In the genomic region with DNA sequence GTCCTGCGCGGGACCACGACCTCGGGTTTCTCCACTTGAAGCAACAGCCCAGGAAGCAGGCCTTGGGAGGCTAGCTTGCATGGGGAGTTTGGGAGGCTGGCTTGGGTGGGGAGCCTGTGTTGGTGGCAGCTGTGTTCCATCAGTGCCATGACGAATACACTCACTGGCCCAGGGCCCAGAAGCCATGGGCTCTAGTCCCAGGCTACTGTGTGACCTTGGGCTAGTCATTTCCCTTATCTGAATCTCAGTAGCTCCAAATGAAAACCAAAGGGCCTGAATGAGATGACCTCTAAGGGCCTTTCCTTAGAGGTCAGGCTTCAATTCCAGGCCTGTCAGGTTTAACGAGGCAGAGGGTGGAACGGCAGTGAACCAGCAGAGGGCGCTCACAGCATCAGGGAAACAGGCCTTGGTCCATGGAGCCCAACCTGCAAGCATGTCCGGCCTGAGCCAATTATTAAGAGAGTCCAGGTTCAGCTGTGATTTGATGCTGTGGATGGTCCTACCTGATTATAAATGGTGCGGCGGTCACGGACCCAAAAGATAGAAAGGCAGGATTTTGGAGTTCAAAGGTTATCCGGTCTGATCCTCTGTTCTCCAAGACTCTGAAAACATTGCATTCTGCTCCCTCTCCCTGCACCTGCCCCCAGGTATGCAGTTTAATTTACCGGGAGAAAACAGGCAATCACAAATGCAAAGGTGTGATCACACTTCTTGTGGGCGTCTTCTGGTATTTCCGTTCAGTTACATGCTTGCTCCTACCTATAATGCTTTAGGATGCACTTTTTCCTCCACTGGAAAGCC, we compare ENCODE assay signal across 2 cellular contexts.
TF ChIP-seq lines count a peak whose summit lies in the region.

No MANE protein-coding gene starts in this region.

TF ChIP-seq in GM12891, 5 proteins besides CTCF, POLR2A, EP300 and RAD21 (continued from another document):
- TF ChIP-seq POLR2AphosphoS5 (IDR thresholded peaks at IDR 0.05; ENCODE audit: low read depth, low read length) (no peak), PAX5 (IDR thresholded peaks at IDR 0.05; ENCODE audit: insufficient read depth, low read length, severe bottlenecking) (no peak), POU2F2 (IDR thresholded peaks at IDR 0.05; ENCODE audit: low read depth, low read length) (no peak), SPI1 (IDR thresholded peaks at IDR 0.05; ENCODE audit: low read depth, low read length) (no peak)

TF ChIP-seq in endothelial cell of umbilical vein, 7 proteins besides CTCF, POLR2A, EP300 and RAD21:
- no peak for TF ChIP-seq EZH2 (IDR thresholded peaks at IDR 0.05; ENCODE audit: borderline replicate concordance, low read depth, low read length, severe bottlenecking)
- TF ChIP-seq, protein P1, sequence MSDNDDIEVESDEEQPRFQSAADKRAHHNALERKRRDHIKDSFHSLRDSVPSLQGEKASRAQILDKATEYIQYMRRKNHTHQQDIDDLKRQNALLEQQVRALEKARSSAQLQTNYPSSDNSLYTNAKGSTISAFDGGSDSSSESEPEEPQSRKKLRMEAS (IDR thresholded peaks at IDR 0.05; ENCODE audit: insufficient read depth, insufficient read length), result no peak
- TF ChIP-seq JUN (IDR thresholded peaks at IDR 0.05; ENCODE audit: borderline replicate concordance, insufficient read depth, insufficient read length, low read depth), result no peak
- TF ChIP-seq POLR2AphosphoS5 (IDR thresholded peaks at IDR 0.05; ENCODE audit: insufficient read depth, low read depth, low read length), result no peak
- TF ChIP-seq MYC (IDR thresholded peaks at IDR 0.05; ENCODE audit: low read depth, low read length), result no peak
- TF ChIP-seq FOS (IDR thresholded peaks at IDR 0.05; ENCODE audit: borderline replicate concordance, insufficient read depth, low read length), result no peak
- TF ChIP-seq GATA2 (IDR thresholded peaks at IDR 0.05; ENCODE audit: insufficient read depth, insufficient read length, low read depth, low read length), result no peak
